Comparison of ENCODE assay signal across 17 cellular contexts in the genomic region with DNA sequence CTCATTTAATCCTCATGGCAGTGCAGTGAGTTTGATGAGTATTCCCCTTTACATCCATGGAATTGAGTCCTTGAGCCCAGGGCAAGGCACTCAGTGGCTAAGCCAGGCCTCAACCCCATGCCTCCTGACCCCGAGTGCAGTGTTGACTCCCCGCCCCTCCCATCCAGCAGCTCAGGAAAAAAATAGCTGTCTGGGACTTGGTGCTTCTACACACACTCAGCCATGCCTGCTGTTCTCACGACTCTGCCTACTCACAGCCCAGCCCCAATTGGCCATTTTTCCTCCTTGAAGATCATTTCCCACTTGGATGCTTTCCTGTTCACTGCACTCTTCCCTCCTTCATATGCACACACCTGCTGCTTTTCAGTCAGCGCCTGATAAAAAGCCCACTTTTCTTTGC. TPM values are rescaled to one million over a fixed set of nuclear protein-coding genes. Genes with fewer than 3 reads are reported as not detected.
A peak's percentile ranks its signal among the peaks of the same experiment; 100 is the strongest.
DNase-seq lines count a peak whose midpoint lies in the region; ATAC-seq and TF ChIP-seq lines count a peak whose summit lies in the region.
"Had no signal": no experiment of that assay in that cellular context is flagged by ENCODE, and none has a peak within 500 bp of the region (broad histone marks: within the 10 kb centered on the region; RNA-seq: fewer than 3 reads in every experiment).

No MANE protein-coding gene starts in this region.

- no peak for ATAC-seq in activated T-cell treated with anti-CD3 and anti-CD28 coated beads, Interleukin-2, amount 50 U/mL, for 72 hours (replicated peaks in 1 of 2)
- ATAC-seq in activated T-cell treated with anti-CD3 and anti-CD28 coated beads, Interleukin-2, amount 50 U/mL, for 4 hours: no peak
- ATAC-seq in activated T-helper 17 cell treated with anti-CD3 and anti-CD28 coated beads, Interleukin-2, amount 50 U/mL, for 72 hours (replicated peaks): no peak
- ATAC-seq in thoracic aorta (ENCODE audit: insufficient number of reproducible peaks, low FRiP score, low read depth): no peak
- ATAC-seq: activated CD8-positive, alpha-beta T cell treated with anti-CD3 and anti-CD28 coated beads, Interleukin-2, amount 10 ng/mL, durations not matched to agents 7 days and 5 days had no signal

- no peak for TF ChIP-seq CTCF in thoracic aorta (IDR thresholded peaks at IDR 0.05)

- H3K36me3 Mint-ChIP-seq in activated T-cell treated with anti-CD3 and anti-CD28 coated beads, Interleukin-2, amount 50 U/mL, for 72 hours (ENCODE audit: insufficient read depth in 2 of 2): peaks cover 22 to 38% of the 10 kb centered on the region in 2 donors
- H3K36me3 Mint-ChIP-seq in activated T-cell treated with anti-CD3 and anti-CD28 coated beads, Interleukin-2, amount 50 U/mL, for 4 hours (ENCODE audit: insufficient read depth): peaks cover 32% of the 10 kb centered on the region
- no peaks in the 10 kb centered on the region for H3K36me3 Mint-ChIP-seq in activated T-helper 17 cell treated with anti-CD3 and anti-CD28 coated beads, Interleukin-2, amount 50 U/mL, for 72 hours (ENCODE audit: low read depth)
- H3K36me3 Mint-ChIP-seq in immature natural killer cell: peaks cover 11 to 36% (median 11%) of the 10 kb centered on the region in 3 donors

- H3K4me1 Mint-ChIP-seq in activated T-cell treated with anti-CD3 and anti-CD28 coated beads, Interleukin-2, amount 50 U/mL, for 72 hours (ENCODE audit: low read depth): peaks cover 48% of the 10 kb centered on the region
- H3K4me1 Mint-ChIP-seq in activated T-cell treated with anti-CD3 and anti-CD28 coated beads, Interleukin-2, amount 50 U/mL, for 4 hours (ENCODE audit: low read depth): peaks cover 70% of the 10 kb centered on the region
- H3K4me1 Mint-ChIP-seq in activated T-helper 17 cell treated with anti-CD3 and anti-CD28 coated beads, Interleukin-2, amount 50 U/mL, for 72 hours: peaks cover 41% of the 10 kb centered on the region
- peaks cover 17 to 93% of the 10 kb centered on the region in 2 donors for H3K4me1 Mint-ChIP-seq in immature natural killer cell

- H3K9me3 ChIP-seq in thoracic aorta (no peaks in the 10 kb centered on the region), SJCRH30 (replicated peaks) (no peaks in the 10 kb centered on the region)

- H3K36me3 ChIP-seq in thoracic aorta (peaks cover 35% of the 10 kb centered on the region), SJCRH30 (peaks cover 43% of the 10 kb centered on the region)

- peak overlapping the region; percentile 15 for H3K27ac Mint-ChIP-seq in activated T-cell treated with anti-CD3 and anti-CD28 coated beads, Interleukin-2, amount 50 U/mL, for 72 hours
- peak overlapping the region; percentile 26 for H3K27ac Mint-ChIP-seq in activated T-helper 17 cell treated with anti-CD3 and anti-CD28 coated beads, Interleukin-2, amount 50 U/mL, for 72 hours
- H3K27ac Mint-ChIP-seq in immature natural killer cell: peak overlapping the region; percentile 41 to 100 (median 92)
- H3K27ac Mint-ChIP-seq: activated CD8-positive, alpha-beta T cell treated with anti-CD3 and anti-CD28 coated beads, Interleukin-2, amount 10 ng/mL, durations not matched to agents 7 days and 5 days had no signal

- H3K27me3 Mint-ChIP-seq in activated T-cell treated with anti-CD3 and anti-CD28 coated beads, Interleukin-2, amount 50 U/mL, for 72 hours (ENCODE audit: low read depth): no peaks in the 10 kb centered on the region
- no peaks in the 10 kb centered on the region for H3K27me3 Mint-ChIP-seq in activated T-cell treated with anti-CD3 and anti-CD28 coated beads, Interleukin-2, amount 50 U/mL, for 4 hours (ENCODE audit: low read depth)
- H3K27me3 Mint-ChIP-seq in activated T-helper 17 cell treated with anti-CD3 and anti-CD28 coated beads, Interleukin-2, amount 50 U/mL, for 72 hours: no peaks in the 10 kb centered on the region
- peaks cover 18 to 46% (median 46%) of the 10 kb centered on the region in 3 donors for H3K27me3 Mint-ChIP-seq in immature natural killer cell (ENCODE audit: low read depth in 3 of 3)

- no peak for DNase-seq in activated T-cell treated with anti-CD3 and anti-CD28 coated beads, Interleukin-2, amount 50 U/mL, for 72 hours
- no peak for DNase-seq in activated T-cell treated with anti-CD3 and anti-CD28 coated beads, Interleukin-2, amount 50 U/mL, for 4 hours
- peak in 1 of 3 donors; percentile 13 for DNase-seq in immature natural killer cell
- no peak for DNase-seq in thoracic aorta (ENCODE audit: low spot score)
- no peak for DNase-seq in NCI-H69 (lab: John Stamatoyannopoulos, UW)
- no peak for DNase-seq in activated CD4-positive, alpha-beta T cell treated with anti-CD3 and anti-CD28 coated beads, Interleukin-2, amount 50 U/mL, for 48 hours
- no peak for DNase-seq in SJCRH30
- DNase-seq: ACHN; activated CD8-positive, alpha-beta T cell treated with anti-CD3 and anti-CD28 coated beads, Interleukin-2, amount 10 ng/mL, durations not matched to agents 7 days and 5 days; activated naive CD4-positive, alpha-beta T cell treated with Interleukin-2 at 50 U/mL for 16 hours; central memory CD4-positive, alpha-beta T cell; H7; Karpas-422; NCI-H187; NCI-H748 treated with DMSO at 0.1 percent for 48 hours had no signal

- no peaks in the 10 kb centered on the region for H3K9me3 Mint-ChIP-seq in activated T-cell treated with anti-CD3 and anti-CD28 coated beads, Interleukin-2, amount 50 U/mL, for 72 hours
- no peaks in the 10 kb centered on the region for H3K9me3 Mint-ChIP-seq in activated T-cell treated with anti-CD3 and anti-CD28 coated beads, Interleukin-2, amount 50 U/mL, for 4 hours
- no peaks in the 10 kb centered on the region for H3K9me3 Mint-ChIP-seq in activated T-helper 17 cell treated with anti-CD3 and anti-CD28 coated beads, Interleukin-2, amount 50 U/mL, for 72 hours
- H3K9me3 Mint-ChIP-seq in immature natural killer cell: no peaks in the 10 kb centered on the region
- H3K9me3 Mint-ChIP-seq: neural crest cell had no signal

- H3K4me1 ChIP-seq in thoracic aorta (ENCODE audit: control insufficient read depth in 1 of 2, low read depth in 2 of 2) (peaks cover 73 to 83% of the 10 kb centered on the region in 2 donors), SJCRH30 (peaks cover 21% of the 10 kb centered on the region)

- H3K4me3 Mint-ChIP-seq in activated T-cell treated with anti-CD3 and anti-CD28 coated beads, Interleukin-2, amount 50 U/mL, for 72 hours: peak overlapping the region; percentile 50 to 58
- H3K4me3 Mint-ChIP-seq in activated T-cell treated with anti-CD3 and anti-CD28 coated beads, Interleukin-2, amount 50 U/mL, for 4 hours: no peak overlapping the region
- H3K4me3 Mint-ChIP-seq in activated T-helper 17 cell treated with anti-CD3 and anti-CD28 coated beads, Interleukin-2, amount 50 U/mL, for 72 hours: no peak overlapping the region
- H3K4me3 Mint-ChIP-seq in immature natural killer cell: peak overlapping the region; percentile 16 to 57 (median 39)
- H3K4me3 Mint-ChIP-seq: activated CD8-positive, alpha-beta T cell treated with anti-CD3 and anti-CD28 coated beads, Interleukin-2, amount 10 ng/mL, durations not matched to agents 7 days and 5 days; neural crest cell had no signal

- H3K4me3 ChIP-seq in thoracic aorta: peak overlapping the region; percentile 11
- no peak overlapping the region for H3K4me3 ChIP-seq in SJCRH30

- no peaks in the 10 kb centered on the region for H3K27me3 ChIP-seq in thoracic aorta (replicated peaks; ENCODE audit: insufficient read depth)
- no peaks in the 10 kb centered on the region for H3K27me3 ChIP-seq in SJCRH30

- H3K27ac ChIP-seq in thoracic aorta: no peak overlapping the region
- no peak overlapping the region for H3K27ac ChIP-seq in SJCRH30

RNA-seq across cellular contexts. Expression of gene FOSL2, which starts 8.8 kb away (rescaled TPM):
- 100 to 1,000 TPM; 176 to 248 TPM for total RNA-seq in activated T-cell treated with anti-CD3 and anti-CD28 coated beads, Interleukin-2, amount 50 U/mL, for 72 hours
- total RNA-seq in activated T-cell treated with anti-CD3 and anti-CD28 coated beads, Interleukin-2, amount 50 U/mL, for 4 hours: 10 to 100 TPM; 71.5 to 98.6 (median 90.4) TPM
- total RNA-seq in activated T-helper 17 cell treated with anti-CD3 and anti-CD28 coated beads, Interleukin-2, amount 50 U/mL, for 72 hours: 100 to 1,000 TPM in 1 of 2 donors, 10 to 100 TPM in 1; 90.9 to 214 TPM
- polyA plus RNA-seq in immature natural killer cell: 10 to 100 TPM; 27.2 to 54.3 (median 28.7) TPM
- 100 to 1,000 TPM; 188 to 311 TPM for total RNA-seq in thoracic aorta
- 30.0 and 30.7 TPM in 2 replicates for total RNA-seq in SJCRH30 (2014; rRNA removed; shearing (Covaris generic))

Comparison
In these comparisons a context has a peak if more than half of its experiments do, and no peak if none do; other contexts are left out.
1. H3K4me3 Mint-ChIP-seq: peak in activated T-cell treated with anti-CD3 and anti-CD28 coated beads, Interleukin-2, amount 50 U/mL, for 72 hours (2 of 2) and immature natural killer cell (5 of 5); none in activated T-cell treated with anti-CD3 and anti-CD28 coated beads, Interleukin-2, amount 50 U/mL, for 4 hours (single experiment) and activated T-helper 17 cell treated with anti-CD3 and anti-CD28 coated beads, Interleukin-2, amount 50 U/mL, for 72 hours (single experiment).
2. H3K27ac Mint-ChIP-seq: peak in every context shown above with its lines; median percentile 92 in immature natural killer cell; 26 in activated T-helper 17 cell treated with anti-CD3 and anti-CD28 coated beads, Interleukin-2, amount 50 U/mL, for 72 hours; 15 in activated T-cell treated with anti-CD3 and anti-CD28 coated beads, Interleukin-2, amount 50 U/mL, for 72 hours.